In genomic region chr4:151117371-151117962, GRCh38 we compare ENCODE assay signal across 8 cellular contexts. TPM values are rescaled to one million over a fixed set of nuclear protein-coding genes. Genes with fewer than 3 reads are reported as not detected.
DNase-seq lines count a peak whose midpoint lies in the region; ATAC-seq and TF ChIP-seq lines count a peak whose summit lies in the region.

No MANE protein-coding gene starts in this region.

- H3K9me3 Mint-ChIP-seq in activated CD8-positive, alpha-beta T cell treated with anti-CD3 and anti-CD28 coated beads, Interleukin-2, amount 10 ng/mL, durations not matched to agents 7 days and 5 days (ENCODE audit: insufficient read depth): no peaks in the 10 kb centered on the region
- no peaks in the 10 kb centered on the region for H3K9me3 Mint-ChIP-seq in nephron progenitor cell

- peaks cover 0 to 6% of the 10 kb centered on the region in 2 donors for H3K36me3 ChIP-seq in aorta (ENCODE audit: control insufficient read depth in 1 of 2, insufficient read depth in 2 of 2, low read length in 1 of 2)

- no peak overlapping the region for H3K27ac ChIP-seq in aorta (ENCODE audit: low read depth in 1 of 2, low read length in 2 of 2)

- ATAC-seq in GM19452 (IDR thresholded peaks at IDR 0.05; ENCODE audit: unreplicated experiment) (peak; percentile 88), HG03439 (IDR thresholded peaks at IDR 0.05; ENCODE audit: unreplicated experiment) (peak; percentile 80), aorta (ENCODE audit: low FRiP score) (peak; percentile 84)
- ATAC-seq in activated CD8-positive, alpha-beta T cell treated with anti-CD3 and anti-CD28 coated beads, Interleukin-2, amount 10 ng/mL, durations not matched to agents 7 days and 5 days: peak; percentile 77

- no peak overlapping the region for H3K27ac Mint-ChIP-seq in activated CD8-positive, alpha-beta T cell treated with anti-CD3 and anti-CD28 coated beads, Interleukin-2, amount 10 ng/mL, durations not matched to agents 7 days and 5 days
- no peak overlapping the region for H3K27ac Mint-ChIP-seq in nephron progenitor cell

- DNase-seq in DMS53 (lab: John Stamatoyannopoulos, UW) (peak; percentile 75), NCI-H524 (lab: John Stamatoyannopoulos, UW) (peak; percentile 16 to 36), fibroblast of mammary gland (ENCODE audit: low read depth) (peak; percentile 76), nephron progenitor cell (peak; percentile 70), aorta (peak in 1 of 2 donors; percentile 55)
- DNase-seq in activated CD8-positive, alpha-beta T cell treated with anti-CD3 and anti-CD28 coated beads, Interleukin-2, amount 10 ng/mL, durations not matched to agents 7 days and 5 days: peak; percentile 70

- H3K9me3 ChIP-seq in aorta (ENCODE audit: control insufficient read depth, low read length): no peaks in the 10 kb centered on the region

- H3K4me3 ChIP-seq in fibroblast of mammary gland (ENCODE audit: control insufficient read depth, low read depth, low read length): no peak overlapping the region
- H3K4me3 ChIP-seq in aorta (ENCODE audit: low read length in 2 of 2): no peak overlapping the region

- WGBS in aorta, 2 donors: 40% methylated on average over 14 of the region's 14 CpGs

- H3K36me3 Mint-ChIP-seq in activated CD8-positive, alpha-beta T cell treated with anti-CD3 and anti-CD28 coated beads, Interleukin-2, amount 10 ng/mL, durations not matched to agents 7 days and 5 days (ENCODE audit: low read depth): peaks cover 3% of the 10 kb centered on the region
- H3K36me3 Mint-ChIP-seq in nephron progenitor cell (ENCODE audit: low read depth): peaks cover 44% of the 10 kb centered on the region

- POLR2A ChIA-PET in activated CD8-positive, alpha-beta T cell treated with anti-CD3 and anti-CD28 coated beads, Interleukin-2, amount 10 ng/mL, durations not matched to agents 7 days and 5 days (lab: Charles Lee): no interaction called here

- H3K27me3 ChIP-seq in aorta (ENCODE audit: control insufficient read depth in 1 of 2, insufficient read depth in 2 of 2, low read length in 1 of 2): no peaks in the 10 kb centered on the region

- H3K4me3 Mint-ChIP-seq in activated CD8-positive, alpha-beta T cell treated with anti-CD3 and anti-CD28 coated beads, Interleukin-2, amount 10 ng/mL, durations not matched to agents 7 days and 5 days: no peak overlapping the region
- no peak overlapping the region for H3K4me3 Mint-ChIP-seq in nephron progenitor cell

- CTCF ChIA-PET in activated CD8-positive, alpha-beta T cell treated with anti-CD3 and anti-CD28 coated beads, Interleukin-2, amount 10 ng/mL, durations not matched to agents 7 days and 5 days (lab: Charles Lee): interaction anchor here (0.6 to 2.5 kb wide), 16 partner anchors 10 to 761 kb away, joined by 3 to 20 read pairs (median 3); no protein-coding TSS in a partner anchor

- TF ChIP-seq CTCF in fibroblast of mammary gland (conservative IDR thresholded peaks at IDR 0.05; ENCODE audit: control insufficient read depth, insufficient read depth, low read depth, low read length) (peak; percentile 77), nephron progenitor cell (IDR thresholded peaks at IDR 0.05) (peak; percentile 68)

- H3K27me3 Mint-ChIP-seq in activated CD8-positive, alpha-beta T cell treated with anti-CD3 and anti-CD28 coated beads, Interleukin-2, amount 10 ng/mL, durations not matched to agents 7 days and 5 days (ENCODE audit: low read depth): no peaks in the 10 kb centered on the region
- no peaks in the 10 kb centered on the region for H3K27me3 Mint-ChIP-seq in nephron progenitor cell (ENCODE audit: low read depth, poor library complexity)

- H3K4me1 ChIP-seq in aorta (ENCODE audit: control insufficient read depth in 1 of 2, insufficient read depth in 2 of 2, low read length in 2 of 2): no peaks in the 10 kb centered on the region

- peaks cover 3% of the 10 kb centered on the region for H3K4me1 Mint-ChIP-seq in activated CD8-positive, alpha-beta T cell treated with anti-CD3 and anti-CD28 coated beads, Interleukin-2, amount 10 ng/mL, durations not matched to agents 7 days and 5 days (ENCODE audit: low read depth)
- H3K4me1 Mint-ChIP-seq in nephron progenitor cell: peaks cover 5% of the 10 kb centered on the region

- intact Hi-C loops in aorta (cut with DNase I): loop anchor here (5.0 to 10.0 kb wide), 2 partner anchors 245 to 247 kb away; no protein-coding TSS in a partner anchor

RNA-seq across cellular contexts. Expression of gene RPS3A, which starts 18.0 kb away (rescaled TPM):
- total RNA-seq in activated CD8-positive, alpha-beta T cell treated with anti-CD3 and anti-CD28 coated beads, Interleukin-2, amount 10 ng/mL, durations not matched to agents 7 days and 5 days: 1,000 to 10,000 TPM; 1,540 to 1,580 TPM
- 1,000 to 10,000 TPM; 1,314 to 1,517 TPM for total RNA-seq in aorta
- polyA plus RNA-seq in aorta: 1,000 to 10,000 TPM; 2,823 to 9,539 TPM
